21 cellular contexts compared by ENCODE assay signal in the genomic region with DNA sequence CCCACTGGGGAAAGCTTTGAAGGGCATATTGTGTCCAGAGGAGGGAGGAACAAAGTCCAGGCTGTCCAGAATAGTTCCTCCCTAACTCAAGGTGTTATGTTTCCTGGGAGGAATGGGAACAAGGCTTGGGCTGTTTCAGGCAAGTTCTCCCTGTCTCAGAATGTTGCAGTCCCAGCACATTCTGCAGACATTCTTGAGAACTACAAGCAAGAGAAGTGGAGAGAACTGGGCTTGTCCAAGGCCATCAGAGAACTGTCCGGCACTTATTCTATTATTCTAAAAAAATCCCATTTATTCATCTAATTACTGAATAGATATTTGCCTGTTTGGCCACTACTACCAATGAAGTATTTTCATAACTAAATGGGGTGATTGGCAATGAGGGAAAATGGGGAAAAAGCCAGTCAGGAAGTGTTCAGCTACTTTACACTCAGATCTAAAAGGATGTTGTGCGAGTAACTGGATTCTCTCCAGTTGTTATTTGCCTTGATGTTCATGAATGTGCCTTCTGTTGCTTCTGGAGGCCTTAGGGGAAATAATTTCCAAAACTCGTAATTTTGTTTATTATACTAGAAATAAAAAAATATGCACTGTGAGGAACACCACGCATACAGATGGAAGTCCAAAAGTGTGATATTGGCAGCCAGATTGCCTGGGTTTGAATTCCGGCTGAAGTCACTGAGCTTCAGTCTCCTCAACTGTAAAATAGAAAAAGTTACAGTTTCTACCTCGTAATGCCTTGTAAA.
"Had no signal": no experiment of that assay in that cellular context is flagged by ENCODE, and none has a peak within 500 bp of the region (broad histone marks: within the 10 kb centered on the region; RNA-seq: fewer than 3 reads in every experiment).

No MANE protein-coding gene starts in this region.

- H3K27ac ChIP-seq: ascending aorta, ovary, psoas muscle, right lobe of liver, thoracic aorta, VCaP had no signal

- H3K36me3 ChIP-seq: ascending aorta, ovary, right lobe of liver, stomach, thoracic aorta had no signal

- DNase-seq: activated CD4-positive, alpha-beta T cell treated with anti-CD3 and anti-CD28 coated beads for 1 hour; activated CD8-positive, alpha-beta memory T cell treated with anti-CD3 and anti-CD28 coated beads for 24 hours; activated CD8-positive, alpha-beta memory T cell treated with anti-CD3 and anti-CD28 coated beads, Interleukin-2, amount 50 U/mL, for 48 hours; activated effector memory CD4-positive, alpha-beta T cell treated with anti-CD3 and anti-CD28 coated beads, Interleukin-2, amount 50 U/mL, for 16 hours; activated naive CD4-positive, alpha-beta T cell treated with anti-CD3 and anti-CD28 coated beads, Interleukin-2, amount 50 U/mL, for 16 hours; activated T-cell treated with anti-CD3 and anti-CD28 coated beads, Interleukin-2, amount 50 U/mL, for 48 hours; effector CD4-positive, alpha-beta T cell; mesenchymal stem cell; naive thymus-derived CD4-positive, alpha-beta T cell; ovary; psoas muscle; right lobe of liver; stimulated activated CD4-positive, alpha-beta T cell treated with anti-CD3 and anti-CD28 coated beads, Interleukin-4, amount 100 ng/mL, for 24 hours; stomach; SW 1271; T-helper 2 cell had no signal

- H3K4me1 ChIP-seq: ascending aorta, psoas muscle, right lobe of liver, stomach had no signal

- ATAC-seq: esophagus mucosa; naive thymus-derived CD4-positive, alpha-beta T cell; psoas muscle; stimulated activated effector memory CD8-positive, alpha-beta T cell treated with anti-CD3 and anti-CD28 coated beads, Interleukin-12 subunit alpha, Interleukin-12 subunit beta, amount 100 ng/mL, for 72 hours had no signal

- H3K4me3 ChIP-seq: ascending aorta, ovary, psoas muscle, right lobe of liver, stomach, thoracic aorta had no signal

- H3K9me3 ChIP-seq: ovary, psoas muscle had no signal

- H3K27me3 ChIP-seq: ascending aorta, ovary, right lobe of liver, stomach had no signal
